In genomic region chr2:101369100-101369499, GRCh38 we compare ENCODE assay signal across 28 cellular contexts. TPM values are rescaled to one million over a fixed set of nuclear protein-coding genes. Genes with fewer than 3 reads are reported as not detected.
"Had no signal": no experiment of that assay in that cellular context is flagged by ENCODE, and none has a peak within 500 bp of the region (broad histone marks: within the 10 kb centered on the region; RNA-seq: fewer than 3 reads in every experiment).

No MANE protein-coding gene starts in this region.

- DNase-seq: dermis blood vessel endothelial cell; dorsolateral prefrontal cortex; effector CD4-positive, alpha-beta T cell; effector memory CD4-positive, alpha-beta T cell; foreskin keratinocyte; heart left ventricle; hypothalamus; immature natural killer cell; islet precursor cell; kidney; left cardiac atrium; left lung; left ventricle myocardium superior; lower lobe of right lung; mesenchymal stem cell; midbrain had no signal

- ATAC-seq: foreskin keratinocyte, gastroesophageal sphincter, heart left ventricle, left cardiac atrium, left lung, left ventricle myocardium superior had no signal

- H3K27ac ChIP-seq: coronary artery, dorsolateral prefrontal cortex, esophagus muscularis mucosa, foreskin keratinocyte, gastroesophageal sphincter, heart left ventricle, hepatocyte, left lung, lower lobe of right lung had no signal

- H3K9me3 ChIP-seq: esophagus muscularis mucosa, gastroesophageal sphincter, lower lobe of right lung had no signal

- H3K27me3 ChIP-seq: dorsolateral prefrontal cortex, esophagus muscularis mucosa, foreskin keratinocyte, gastroesophageal sphincter, heart left ventricle, hepatocyte, left lung had no signal

- H3K4me3 ChIP-seq: coronary artery, dorsolateral prefrontal cortex, esophagus muscularis mucosa, gastroesophageal sphincter, heart left ventricle, hepatocyte, left lung, lower lobe of right lung had no signal

- H3K79me2 ChIP-seq: hepatocyte had no signal

- FAIRE-seq: colon, endothelial cell of umbilical vein, frontal cortex, kidney had no signal

- H3K4me2 ChIP-seq: hepatocyte had no signal

- H3K4me1 ChIP-seq: esophagus muscularis mucosa, foreskin keratinocyte, gastroesophageal sphincter, left lung, lower lobe of right lung had no signal

- H3K36me3 ChIP-seq: esophagus muscularis mucosa, gastroesophageal sphincter, heart left ventricle, left lung, lower lobe of right lung had no signal

RNA-seq across cellular contexts. Expression of gene CREG2, which starts 18.2 kb away (rescaled TPM):
- total RNA-seq: epithelial cell of proximal tubule, esophagus muscularis mucosa, fibroblast of villous mesenchyme, left cardiac atrium, left lung, left ventricle myocardium superior, lower leg skin, lower lobe of right lung, lung microvascular endothelial cell, mononuclear cell had no signal
- polyA plus RNA-seq: heart left ventricle, immature natural killer cell had no signal
